In the genomic region with DNA sequence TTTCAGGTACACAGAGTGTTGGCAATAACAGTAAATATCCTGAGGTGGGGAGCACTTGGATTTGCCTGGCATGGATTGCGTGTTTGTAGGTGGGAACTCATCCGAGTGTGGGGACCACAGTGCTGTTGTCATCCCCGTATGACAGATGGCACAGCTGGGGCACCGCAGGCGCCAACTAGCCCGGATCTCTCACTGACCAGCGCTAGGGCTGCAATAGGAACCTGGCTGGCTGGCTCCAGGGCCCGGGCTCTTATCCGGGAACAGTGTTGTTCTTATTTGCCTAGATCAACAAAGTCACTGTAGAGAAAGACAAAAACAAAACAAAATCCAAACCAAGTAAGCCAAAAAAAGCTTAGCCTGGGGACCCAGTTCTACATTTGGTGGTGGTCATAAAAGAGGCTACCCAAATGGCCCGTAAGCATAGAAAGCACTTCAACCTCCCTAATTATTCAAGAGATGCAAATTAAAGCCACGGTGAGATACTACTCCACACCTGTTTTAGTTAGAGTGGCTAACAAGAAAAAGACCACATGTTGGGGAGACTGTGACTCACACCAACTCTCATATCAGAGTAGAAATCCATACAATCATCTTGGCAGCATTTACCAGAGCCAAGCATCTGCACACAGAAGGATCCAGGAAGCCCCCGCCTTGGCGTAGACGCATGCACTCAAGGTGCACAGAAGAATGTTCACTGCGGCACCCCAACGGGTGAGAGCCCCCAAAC, we compare ENCODE assay signal across 10 cellular contexts. TPM values are rescaled to one million over a fixed set of nuclear protein-coding genes. Genes with fewer than 3 reads are reported as not detected.
DNase-seq lines count a peak whose midpoint lies in the region; ATAC-seq and TF ChIP-seq lines count a peak whose summit lies in the region.
"Had no signal": no experiment of that assay in that cellular context is flagged by ENCODE, and none has a peak within 500 bp of the region (broad histone marks: within the 10 kb centered on the region; RNA-seq: fewer than 3 reads in every experiment).

No MANE protein-coding gene starts in this region.

- no peaks in the 10 kb centered on the region for H3K9me2 ChIP-seq in HCT116 (ENCODE audit: insufficient read depth)

- ATAC-seq in HCT116 = no peak

- POLR2A ChIA-PET in HCT116 (lab: Charles Lee) = interaction anchor here (1.2 kb wide), 1 partner anchor 8 kb away, joined by 4 read pairs; no protein-coding TSS in a partner anchor

- intact Hi-C loops in HCT116 (cut with micrococcal nuclease) = no loop called here
- intact Hi-C loops in lower leg skin (cut with DNase I; ENCODE audit: low total_unique reads) = no loop called here
- intact Hi-C loops in breast epithelium (cut with DNase I; ENCODE audit: low total_unique reads) = no loop called here

- H4K20me1 ChIP-seq in BLaER1 treated with 17β-estradiol and CSF1 and Interleukin-3, amounts not matched to agents 10 nM and 100 nM = peaks cover 89 to 99% (median 98%) of the 10 kb centered on the region in 11 experiments
- H4K20me1 ChIP-seq in HCT116 (ENCODE audit: insufficient read depth) = no peaks in the 10 kb centered on the region

- H3K4me1 ChIP-seq in BLaER1 treated with 17β-estradiol and CSF1 and Interleukin-3, amounts not matched to agents 10 nM and 100 nM = peaks cover 61 to 88% (median 73%) of the 10 kb centered on the region in 10 experiments
- H3K4me1 ChIP-seq in HCT116 (ENCODE audit: control insufficient read depth in 1 of 2, insufficient read depth in 2 of 2, low read length in 2 of 2) (no peaks in the 10 kb centered on the region), breast epithelium (no peaks in the 10 kb centered on the region)

- peaks cover 0 to 33% (median 12%) of the 10 kb centered on the region in 11 experiments; a peak in 10 of 22 replicates for H3K36me3 ChIP-seq in BLaER1 treated with 17β-estradiol and CSF1 and Interleukin-3, amounts not matched to agents 10 nM and 100 nM
- H3K36me3 ChIP-seq in HCT116 (ENCODE audit: control insufficient read depth in 1 of 2, insufficient read depth in 2 of 2, low read length in 2 of 2) (no peaks in the 10 kb centered on the region; a peak in 1 of 4 replicates), breast epithelium (no peaks in the 10 kb centered on the region)

- TF ChIP-seq POLR2A in HCT116 (IDR thresholded peaks at IDR 0.05; ENCODE audit: borderline replicate concordance, extremely low read depth, insufficient read depth, insufficient read length) = no peak
- TF ChIP-seq POLR2A in lower leg skin (IDR thresholded peaks at IDR 0.05) = no peak
- TF ChIP-seq POLR2A in breast epithelium (IDR thresholded peaks at IDR 0.05) = no peak

- RAD21 ChIA-PET in HCT116 (lab: Charles Lee; ENCODE audit: low non-redundant PET in 1 of 2, low total read pairs in 2 of 2, uncharacterized antibody in 2 of 2, unreplicated experiment in 2 of 2) = no interaction called here

- no peaks in the 10 kb centered on the region for H3K27me3 ChIP-seq in BLaER1 treated with 17β-estradiol and CSF1 and Interleukin-3, amounts not matched to agents 10 nM and 100 nM
- H3K27me3 ChIP-seq in HCT116 (ENCODE audit: insufficient read depth, low read length) = no peaks in the 10 kb centered on the region
- no peaks in the 10 kb centered on the region for H3K27me3 ChIP-seq in breast epithelium

- H2AFZ ChIP-seq in HCT116 (ENCODE audit: low read depth, low read length, poor library complexity, severe bottlenecking) = no peak overlapping the region

- no peak for TF ChIP-seq CTCF in HCT116 (IDR thresholded peaks at IDR 0.05 in 2 of 3, conservative IDR thresholded peaks at IDR 0.05 in 1 of 3; ENCODE audit: borderline replicate concordance in 1 of 3, insufficient read depth in 1 of 3, low read depth in 2 of 3, low read length in 2 of 3)
- no peak for TF ChIP-seq CTCF in lower leg skin (IDR thresholded peaks at IDR 0.05)
- no peak for TF ChIP-seq CTCF in breast epithelium (IDR thresholded peaks at IDR 0.05)

- H3K9ac ChIP-seq in BLaER1 treated with 17β-estradiol and CSF1 and Interleukin-3, amounts not matched to agents 10 nM and 100 nM = no peak overlapping the region
- H3K9ac ChIP-seq in HCT116 (ENCODE audit: low read length) = no peak overlapping the region

- peaks cover 75% of the 10 kb centered on the region for H3K79me2 ChIP-seq in HCT116 (ENCODE audit: insufficient read depth, low read length)

- no peaks in the 10 kb centered on the region for H3K9me3 ChIP-seq in BLaER1 treated with 17β-estradiol and CSF1 and Interleukin-3, amounts not matched to agents 10 nM and 100 nM (replicated peaks in 1 of 11)
- no peaks in the 10 kb centered on the region for H3K9me3 ChIP-seq in HCT116 (ENCODE audit: control insufficient read depth in 1 of 2, insufficient read depth in 1 of 2, low read depth in 1 of 2, low read length in 2 of 2)
- no peaks in the 10 kb centered on the region for H3K9me3 ChIP-seq in breast epithelium

- BruUV-seq in HCT116 (replicated peaks; lab: Mats Ljungman, UMichigan) = no TSS peak

- CTCF ChIA-PET in HCT116 (lab: Charles Lee) = no interaction called here

- WGBS in lower leg skin, 2 donors = 86 to 88% methylated on average over 16 of the region's 16 CpGs

- no peak overlapping the region for H3K27ac ChIP-seq in BLaER1 treated with 17β-estradiol and CSF1 and Interleukin-3, amounts not matched to agents 10 nM and 100 nM
- H3K27ac ChIP-seq in HCT116 (ENCODE audit: low read depth, low read length) (no peak overlapping the region), caudate nucleus (ENCODE audit: low read depth, low read length) (peak overlapping the region; percentile 75), breast epithelium (no peak overlapping the region)
- H3K27ac ChIP-seq: C4-2B had no signal

- DNase-seq in HCT116 (ENCODE audit: low read depth, low spot score) = no peak
- peak in 28 of 61 donors; percentile 4 to 61 (median 26) for DNase-seq in caudate nucleus (lab: John Stamatoyannopoulos, UW)
- DNase-seq in occipital lobe (lab: John Stamatoyannopoulos, UW) = peak; percentile 15
- no peak for DNase-seq in lower leg skin (ENCODE audit: low spot score in 2 of 2)
- no peak for DNase-seq in foreskin melanocyte
- no peak for DNase-seq in breast epithelium (ENCODE audit: low spot score in 2 of 2)
- no peak for DNase-seq in inferior parietal cortex (ENCODE audit: extremely low spot score)
- DNase-seq: SHP77 treated with DMSO at 0.1 percent for 48 hours had no signal

- no peak for TF ChIP-seq RAD21 in HCT116 (IDR thresholded peaks at IDR 0.05; ENCODE audit: low read depth)

- H3K4me2 ChIP-seq in BLaER1 treated with 17β-estradiol and CSF1 and Interleukin-3, amounts not matched to agents 10 nM and 100 nM = peak overlapping the region in 9 of 11 experiments; percentile 13 to 91 (median 83); a peak in 12 of 22 replicates
- H3K4me2 ChIP-seq in HCT116 (ENCODE audit: low read length) = no peak overlapping the region

- H3K4me3 ChIP-seq in BLaER1 treated with 17β-estradiol and CSF1 and Interleukin-3, amounts not matched to agents 10 nM and 100 nM = no peak overlapping the region
- no peak overlapping the region for H3K4me3 ChIP-seq in HCT116 (replicated peaks in 1 of 2; ENCODE audit: low read depth in 1 of 2, low read length in 2 of 2)
- no peak overlapping the region for H3K4me3 ChIP-seq in lower leg skin (ENCODE audit: low read depth, poor library complexity, severe bottlenecking)
- H3K4me3 ChIP-seq in breast epithelium = no peak overlapping the region

TF ChIP-seq in HCT116, 20 proteins besides CTCF, POLR2A, EP300 and RAD21:
- TF ChIP-seq SRF (IDR thresholded peaks at IDR 0.05; ENCODE audit: low read depth) (no peak), SIN3A (IDR thresholded peaks at IDR 0.05; ENCODE audit: low read depth) (0 out of 2 replicates have a peak, but pooled peaks have one; percentile 33)

RNA-seq across cellular contexts. Expression of gene PFKFB3, which starts 27.2 kb away (rescaled TPM):
- total RNA-seq in HCT116 (2021; ENCODE audit: unreplicated experiment) (50.8 TPM), occipital lobe (21.4 TPM), lower leg skin (10 to 100 TPM; 56.4 to 77.4 (median 69.2) TPM), breast epithelium (100 to 1,000 TPM in 2 of 3 donors, 10 to 100 TPM in 1; 94.8 to 240 (median 144) TPM)
- polyA plus RNA-seq in HCT116 (2012) = 32.8 and 40.7 TPM in 2 replicates
